1 cellular context compared by ENCODE assay signal in genomic region chr15:89230277-89230676, GRCh38.
TF ChIP-seq lines count a peak whose summit lies in the region.

No MANE protein-coding gene starts in this region.

TF ChIP-seq in IMR-90, 13 proteins besides CTCF, POLR2A, EP300 and RAD21:
- no peak for TF ChIP-seq RCOR1 (IDR thresholded peaks at IDR 0.05; ENCODE audit: insufficient replicate concordance, low read length)
- no peak for TF ChIP-seq CHD1 (IDR thresholded peaks at IDR 0.05; ENCODE audit: low read depth, low read length)
- no peak for TF ChIP-seq NFE2L2 (IDR thresholded peaks at IDR 0.05; ENCODE audit: low read depth, low read length)
- no peak for TF ChIP-seq ELK1 (IDR thresholded peaks at IDR 0.05; ENCODE audit: borderline replicate concordance, low read depth, low read length)
- TF ChIP-seq MAFK (IDR thresholded peaks at IDR 0.05; ENCODE audit: low read depth, low read length), result no peak
- no peak for TF ChIP-seq MXI1 (IDR thresholded peaks at IDR 0.05; ENCODE audit: borderline replicate concordance, low read depth, low read length)
- TF ChIP-seq RFX5 (IDR thresholded peaks at IDR 0.05; ENCODE audit: low read depth, low read length), result no peak
- TF ChIP-seq MAZ (IDR thresholded peaks at IDR 0.05; ENCODE audit: borderline replicate concordance, low read depth, low read length), result no peak
- TF ChIP-seq FOS (IDR thresholded peaks at IDR 0.05; ENCODE audit: low read depth, low read length), result no peak
- TF ChIP-seq CEBPB (IDR thresholded peaks at IDR 0.05; ENCODE audit: low read depth, low read length), result no peak
- TF ChIP-seq SMC3 (IDR thresholded peaks at IDR 0.05; ENCODE audit: low read depth, low read length), result no peak
TF ChIP-seq in IMR-90: peak in this region for 0.
